Comparison of ENCODE assay signal across 16 cellular contexts in the genomic region with DNA sequence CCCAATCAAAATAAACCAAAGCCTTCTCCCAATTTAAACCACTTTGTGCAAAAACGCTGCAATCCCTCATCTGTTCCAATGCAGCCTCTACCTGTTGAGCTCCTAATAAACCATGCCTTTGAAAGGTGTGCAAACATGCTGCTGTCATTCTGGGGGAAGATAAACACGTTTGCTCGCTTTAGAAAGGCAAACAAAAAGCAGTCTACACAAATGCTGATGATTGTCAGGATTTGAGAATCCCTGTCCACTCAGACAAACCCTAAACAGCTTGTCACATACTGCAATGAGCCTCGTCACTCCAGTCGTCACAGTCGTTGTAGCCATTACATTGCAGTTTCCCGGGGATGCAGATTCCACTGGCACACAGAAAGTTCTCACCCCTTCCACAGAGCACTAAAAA.
"Had no signal": no experiment of that assay in that cellular context is flagged by ENCODE, and none has a peak within 500 bp of the region (broad histone marks: within the 10 kb centered on the region; RNA-seq: fewer than 3 reads in every experiment).

No MANE protein-coding gene starts in this region.

- H3K36me3 ChIP-seq: neutrophil, thoracic aorta had no signal

- H3K4me3 Mint-ChIP-seq: activated naive CD4-positive, alpha-beta T cell treated with anti-CD3 and anti-CD28 coated beads, Interleukin-2, amount 10 ng/mL, durations not matched to agents 7 days and 5 days; naive thymus-derived CD8-positive, alpha-beta T cell; stimulated activated naive CD8-positive, alpha-beta T cell treated with anti-CD3 and anti-CD28 coated beads, Interleukin-15, amount 100 ng/mL, for 72 hours had no signal

- ATAC-seq: mucosa of descending colon; naive thymus-derived CD8-positive, alpha-beta T cell; stimulated activated naive CD8-positive, alpha-beta T cell treated with anti-CD3 and anti-CD28 coated beads, Interleukin-15, amount 100 ng/mL, for 72 hours had no signal

- H3K36me3 Mint-ChIP-seq: activated naive CD4-positive, alpha-beta T cell treated with anti-CD3 and anti-CD28 coated beads, Interleukin-2, amount 10 ng/mL, durations not matched to agents 7 days and 5 days; naive thymus-derived CD8-positive, alpha-beta T cell had no signal

- H3K9me3 Mint-ChIP-seq: activated naive CD4-positive, alpha-beta T cell treated with anti-CD3 and anti-CD28 coated beads, Interleukin-2, amount 10 ng/mL, durations not matched to agents 7 days and 5 days; activated T-helper 2 cell treated with anti-CD3 and anti-CD28 coated beads, Interferon-gamma antibody, Interleukin-2, Interleukin-4, amounts not matched to agents 10 μg/mL and 5 μg/mL and 100 μg/mL, durations not matched to agents 14 hours and 24 hours and 36 hours; naive thymus-derived CD8-positive, alpha-beta T cell; stimulated activated naive CD8-positive, alpha-beta T cell treated with anti-CD3 and anti-CD28 coated beads, Interleukin-15, amount 100 ng/mL, for 72 hours had no signal

- H3K9me3 ChIP-seq: mucosa of descending colon, neutrophil, thoracic aorta had no signal

- DNase-seq: activated CD4-positive, alpha-beta T cell treated with anti-CD3 and anti-CD28 coated beads, Interleukin-2, amount 50 U/mL, for 1 hour; activated naive CD4-positive, alpha-beta T cell treated with anti-CD3 and anti-CD28 coated beads, Interleukin-2, amount 10 ng/mL, durations not matched to agents 7 days and 5 days; activated T-cell treated with anti-CD3 and anti-CD28 coated beads for 4 hours; caudate nucleus; effector CD4-positive, alpha-beta T cell; foreskin melanocyte; head of caudate nucleus; mucosa of descending colon; naive thymus-derived CD8-positive, alpha-beta T cell; stimulated activated CD4-positive, alpha-beta T cell treated with anti-CD3 and anti-CD28 coated beads, Interleukin-4, amount 100 ng/mL, for 4 hours; stimulated activated naive CD8-positive, alpha-beta T cell treated with anti-CD3 and anti-CD28 coated beads, Interleukin-15, amount 100 ng/mL, for 72 hours had no signal

- H3K27ac ChIP-seq: coronary artery, neutrophil, skin epidermis, thoracic aorta had no signal

- H3K4me1 Mint-ChIP-seq: activated naive CD4-positive, alpha-beta T cell treated with anti-CD3 and anti-CD28 coated beads, Interleukin-2, amount 10 ng/mL, durations not matched to agents 7 days and 5 days; naive thymus-derived CD8-positive, alpha-beta T cell; stimulated activated naive CD8-positive, alpha-beta T cell treated with anti-CD3 and anti-CD28 coated beads, Interleukin-15, amount 100 ng/mL, for 72 hours had no signal

- H3K27ac Mint-ChIP-seq: activated naive CD4-positive, alpha-beta T cell treated with anti-CD3 and anti-CD28 coated beads, Interleukin-2, amount 10 ng/mL, durations not matched to agents 7 days and 5 days; activated T-helper 2 cell treated with anti-CD3 and anti-CD28 coated beads, Interferon-gamma antibody, Interleukin-2, Interleukin-4, amounts not matched to agents 10 μg/mL and 5 μg/mL and 100 μg/mL, durations not matched to agents 14 hours and 24 hours and 36 hours; naive thymus-derived CD8-positive, alpha-beta T cell; stimulated activated naive CD8-positive, alpha-beta T cell treated with anti-CD3 and anti-CD28 coated beads, Interleukin-15, amount 100 ng/mL, for 72 hours had no signal

- H3K4me3 ChIP-seq: coronary artery, mucosa of descending colon, skin epidermis, thoracic aorta had no signal
